Comparison of ENCODE assay signal across 1 cellular context in genomic region chr17:75271233-75271954, GRCh38.
TF ChIP-seq lines count a peak whose summit lies in the region.

No MANE protein-coding gene starts in this region.

TF ChIP-seq in K562, 482 proteins besides CTCF, POLR2A, EP300 and RAD21 (continued from another document and continues in another):
- TF ChIP-seq CHD7 (IDR thresholded peaks at IDR 0.05; ENCODE audit: low read depth, low read length) (no peak), GABPA (tag; conservative IDR thresholded peaks at IDR 0.05; ENCODE audit: low read depth) (peak; percentile 89), ZNF586 (CRISPR knock-in tag; conservative IDR thresholded peaks at IDR 0.05) (no peak), PTBP1 (IDR thresholded peaks at IDR 0.05; ENCODE audit: low read depth, low read length) (no peak), ZKSCAN1 (IDR thresholded peaks at IDR 0.05; ENCODE audit: low read depth, low read length) (no peak), TARDBP (IDR thresholded peaks at IDR 0.05) (peak; percentile 17; the same call in 1 of the 2 replicates), MBD2 (IDR thresholded peaks at IDR 0.05; ENCODE audit: borderline replicate concordance, low read depth) (peak; percentile 23; the same call in 1 of the 2 replicates), JUND (IDR thresholded peaks at IDR 0.05; ENCODE audit: borderline replicate concordance, low read depth, low read length) (peak; percentile 20; the same call in 1 of the 2 replicates), JUND (tag; IDR thresholded peaks at IDR 0.05; ENCODE audit: borderline replicate concordance, low read depth, low read length) (peak; percentile 9; the same call in 1 of the 3 replicates), CHCHD3 (CRISPR knock-in tag; IDR thresholded peaks at IDR 0.05) (no peak), TBP (optimal IDR thresholded peaks at IDR 0.05; ENCODE audit: low read depth, low read length) (peak; percentile 39), EWSR1 (IDR thresholded peaks at IDR 0.05; ENCODE audit: borderline replicate concordance, low read depth, partially characterized antibody) (no peak), GABPB2 (CRISPR knock-in tag; conservative IDR thresholded peaks at IDR 0.05) (no peak), ZBTB5 (IDR thresholded peaks at IDR 0.05) (no peak), C11orf30 (IDR thresholded peaks at IDR 0.05; ENCODE audit: low read depth) (peak; percentile 50; the same call in 1 of the 2 replicates), E2F3 (CRISPR knock-in tag; IDR thresholded peaks at IDR 0.05) (no peak), PHF20 (IDR thresholded peaks at IDR 0.05; ENCODE audit: partially characterized antibody) (peak; percentile 83), FOXM1 (IDR thresholded peaks at IDR 0.05; ENCODE audit: low read depth) (no peak), FOXM1 (CRISPR knock-in tag; IDR thresholded peaks at IDR 0.05; ENCODE audit: low read depth) (peak; percentile 44; the same call in 1 of the 2 replicates), SRSF7 (optimal IDR thresholded peaks at IDR 0.05; ENCODE audit: low read depth, low read length) (no peak), MCM2 (IDR thresholded peaks at IDR 0.05; ENCODE audit: low read depth) (no peak), RCOR1 (IDR thresholded peaks at IDR 0.05; ENCODE audit: borderline replicate concordance in 1 of 2, low read depth in 2 of 2, low read length in 2 of 2) (peak in 1 of 2 experiments; percentile 41; a peak in 1 of 4 replicates), PCBP1 (IDR thresholded peaks at IDR 0.05; ENCODE audit: low read depth, low read length, poor library complexity, severe bottlenecking) (peak; percentile 91), CTBP1 (IDR thresholded peaks at IDR 0.05; ENCODE audit: borderline replicate concordance) (peak; percentile 76), RBM15 (IDR thresholded peaks at IDR 0.05; ENCODE audit: insufficient read depth, low read length) (no peak), HMGXB4 (CRISPR knock-in tag; IDR thresholded peaks at IDR 0.05) (peak; percentile 94)
- TF ChIP-seq, protein P1, sequence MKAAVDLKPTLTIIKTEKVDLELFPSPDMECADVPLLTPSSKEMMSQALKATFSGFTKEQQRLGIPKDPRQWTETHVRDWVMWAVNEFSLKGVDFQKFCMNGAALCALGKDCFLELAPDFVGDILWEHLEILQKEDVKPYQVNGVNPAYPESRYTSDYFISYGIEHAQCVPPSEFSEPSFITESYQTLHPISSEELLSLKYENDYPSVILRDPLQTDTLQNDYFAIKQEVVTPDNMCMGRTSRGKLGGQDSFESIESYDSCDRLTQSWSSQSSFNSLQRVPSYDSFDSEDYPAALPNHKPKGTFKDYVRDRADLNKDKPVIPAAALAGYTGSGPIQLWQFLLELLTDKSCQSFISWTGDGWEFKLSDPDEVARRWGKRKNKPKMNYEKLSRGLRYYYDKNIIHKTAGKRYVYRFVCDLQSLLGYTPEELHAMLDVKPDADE (conservative IDR thresholded peaks at IDR 0.05; ENCODE audit: control insufficient read depth, low read depth, low read length), result peak; percentile 65; the same call in 1 of the 2 replicates
- TF ChIP-seq, protein P2, sequence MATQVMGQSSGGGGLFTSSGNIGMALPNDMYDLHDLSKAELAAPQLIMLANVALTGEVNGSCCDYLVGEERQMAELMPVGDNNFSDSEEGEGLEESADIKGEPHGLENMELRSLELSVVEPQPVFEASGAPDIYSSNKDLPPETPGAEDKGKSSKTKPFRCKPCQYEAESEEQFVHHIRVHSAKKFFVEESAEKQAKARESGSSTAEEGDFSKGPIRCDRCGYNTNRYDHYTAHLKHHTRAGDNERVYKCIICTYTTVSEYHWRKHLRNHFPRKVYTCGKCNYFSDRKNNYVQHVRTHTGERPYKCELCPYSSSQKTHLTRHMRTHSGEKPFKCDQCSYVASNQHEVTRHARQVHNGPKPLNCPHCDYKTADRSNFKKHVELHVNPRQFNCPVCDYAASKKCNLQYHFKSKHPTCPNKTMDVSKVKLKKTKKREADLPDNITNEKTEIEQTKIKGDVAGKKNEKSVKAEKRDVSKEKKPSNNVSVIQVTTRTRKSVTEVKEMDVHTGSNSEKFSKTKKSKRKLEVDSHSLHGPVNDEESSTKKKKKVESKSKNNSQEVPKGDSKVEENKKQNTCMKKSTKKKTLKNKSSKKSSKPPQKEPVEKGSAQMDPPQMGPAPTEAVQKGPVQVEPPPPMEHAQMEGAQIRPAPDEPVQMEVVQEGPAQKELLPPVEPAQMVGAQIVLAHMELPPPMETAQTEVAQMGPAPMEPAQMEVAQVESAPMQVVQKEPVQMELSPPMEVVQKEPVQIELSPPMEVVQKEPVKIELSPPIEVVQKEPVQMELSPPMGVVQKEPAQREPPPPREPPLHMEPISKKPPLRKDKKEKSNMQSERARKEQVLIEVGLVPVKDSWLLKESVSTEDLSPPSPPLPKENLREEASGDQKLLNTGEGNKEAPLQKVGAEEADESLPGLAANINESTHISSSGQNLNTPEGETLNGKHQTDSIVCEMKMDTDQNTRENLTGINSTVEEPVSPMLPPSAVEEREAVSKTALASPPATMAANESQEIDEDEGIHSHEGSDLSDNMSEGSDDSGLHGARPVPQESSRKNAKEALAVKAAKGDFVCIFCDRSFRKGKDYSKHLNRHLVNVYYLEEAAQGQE (CRISPR knock-in tag; IDR thresholded peaks at IDR 0.05; ENCODE audit: low read depth), result no peak
- TF ChIP-seq, protein P3, sequence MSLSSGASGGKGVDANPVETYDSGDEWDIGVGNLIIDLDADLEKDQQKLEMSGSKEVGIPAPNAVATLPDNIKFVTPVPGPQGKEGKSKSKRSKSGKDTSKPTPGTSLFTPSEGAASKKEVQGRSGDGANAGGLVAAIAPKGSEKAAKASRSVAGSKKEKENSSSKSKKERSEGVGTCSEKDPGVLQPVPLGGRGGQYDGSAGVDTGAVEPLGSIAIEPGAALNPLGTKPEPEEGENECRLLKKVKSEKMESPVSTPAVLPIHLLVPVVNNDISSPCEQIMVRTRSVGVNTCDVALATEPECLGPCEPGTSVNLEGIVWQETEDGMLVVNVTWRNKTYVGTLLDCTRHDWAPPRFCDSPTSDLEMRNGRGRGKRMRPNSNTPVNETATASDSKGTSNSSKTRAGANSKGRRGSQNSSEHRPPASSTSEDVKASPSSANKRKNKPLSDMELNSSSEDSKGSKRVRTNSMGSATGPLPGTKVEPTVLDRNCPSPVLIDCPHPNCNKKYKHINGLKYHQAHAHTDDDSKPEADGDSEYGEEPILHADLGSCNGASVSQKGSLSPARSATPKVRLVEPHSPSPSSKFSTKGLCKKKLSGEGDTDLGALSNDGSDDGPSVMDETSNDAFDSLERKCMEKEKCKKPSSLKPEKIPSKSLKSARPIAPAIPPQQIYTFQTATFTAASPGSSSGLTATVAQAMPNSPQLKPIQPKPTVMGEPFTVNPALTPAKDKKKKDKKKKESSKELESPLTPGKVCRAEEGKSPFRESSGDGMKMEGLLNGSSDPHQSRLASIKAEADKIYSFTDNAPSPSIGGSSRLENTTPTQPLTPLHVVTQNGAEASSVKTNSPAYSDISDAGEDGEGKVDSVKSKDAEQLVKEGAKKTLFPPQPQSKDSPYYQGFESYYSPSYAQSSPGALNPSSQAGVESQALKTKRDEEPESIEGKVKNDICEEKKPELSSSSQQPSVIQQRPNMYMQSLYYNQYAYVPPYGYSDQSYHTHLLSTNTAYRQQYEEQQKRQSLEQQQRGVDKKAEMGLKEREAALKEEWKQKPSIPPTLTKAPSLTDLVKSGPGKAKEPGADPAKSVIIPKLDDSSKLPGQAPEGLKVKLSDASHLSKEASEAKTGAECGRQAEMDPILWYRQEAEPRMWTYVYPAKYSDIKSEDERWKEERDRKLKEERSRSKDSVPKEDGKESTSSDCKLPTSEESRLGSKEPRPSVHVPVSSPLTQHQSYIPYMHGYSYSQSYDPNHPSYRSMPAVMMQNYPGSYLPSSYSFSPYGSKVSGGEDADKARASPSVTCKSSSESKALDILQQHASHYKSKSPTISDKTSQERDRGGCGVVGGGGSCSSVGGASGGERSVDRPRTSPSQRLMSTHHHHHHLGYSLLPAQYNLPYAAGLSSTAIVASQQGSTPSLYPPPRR (CRISPR knock-in tag; IDR thresholded peaks at IDR 0.05; ENCODE audit: borderline replicate concordance), result 0 out of 2 replicates have a peak, but pooled peaks have one; percentile 56
